Comparison of ENCODE assay signal across 8 cellular contexts in the genomic region with DNA sequence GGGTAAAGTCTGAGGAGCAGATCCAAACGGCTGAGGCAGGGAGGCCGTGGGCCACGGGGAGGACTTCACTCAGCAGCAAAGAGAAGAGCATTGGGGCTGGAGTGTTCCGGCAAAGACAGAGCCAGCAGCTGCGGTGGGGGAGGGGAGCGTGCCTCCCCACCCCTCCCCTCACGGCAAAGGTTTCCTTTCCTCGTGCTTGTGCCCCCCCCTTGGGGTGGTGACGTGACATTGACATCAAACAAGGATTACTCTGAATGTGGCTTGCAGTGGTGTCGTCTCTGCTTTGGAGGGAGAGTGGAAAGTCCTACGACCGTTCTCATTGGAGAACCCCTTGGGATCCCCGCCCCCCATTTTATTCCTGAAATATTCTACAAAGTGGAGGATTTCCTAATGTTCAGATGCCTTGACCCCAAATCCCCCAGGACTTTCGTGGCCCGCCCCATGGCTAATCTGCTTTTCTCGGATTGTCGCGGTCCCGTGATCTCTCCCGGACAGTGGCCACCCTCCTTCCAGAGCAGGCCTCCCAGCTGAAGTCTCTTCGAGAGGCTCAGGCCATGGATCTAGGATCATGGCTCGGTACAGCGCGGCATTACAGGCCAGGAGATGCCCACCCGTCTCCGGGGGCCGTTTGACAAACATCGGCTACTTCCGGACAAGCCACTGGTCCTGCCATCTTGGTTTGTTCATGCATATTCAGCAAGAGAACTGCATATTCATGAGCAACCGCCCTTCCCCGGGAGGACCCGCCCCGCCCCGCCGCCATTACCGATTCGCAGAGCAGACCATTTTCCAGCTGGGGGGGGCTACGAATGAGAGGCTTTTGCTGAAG. TPM values are rescaled to one million over a fixed set of nuclear protein-coding genes. Genes with fewer than 3 reads are reported as not detected.
A peak's percentile ranks its signal among the peaks of the same experiment; 100 is the strongest.
DNase-seq lines count a peak whose midpoint lies in the region; ATAC-seq and TF ChIP-seq lines count a peak whose summit lies in the region.

No MANE protein-coding gene starts in this region.

- peaks cover 64% of the 10 kb centered on the region for H3K4me1 Mint-ChIP-seq in activated CD4-positive, alpha-beta memory T cell treated with anti-CD3 and anti-CD28 coated beads for 36 hours (ENCODE audit: low read depth)

- peak overlapping the region; percentile 80 for H3K4me2 ChIP-seq in BLaER1

- WGBS in liver, result under 1% methylated on average over 38 of the region's 38 CpGs

- no peaks in the 10 kb centered on the region for H3K9me3 ChIP-seq in BLaER1
- no peaks in the 10 kb centered on the region for H3K9me3 ChIP-seq in liver (ENCODE audit: control insufficient read depth in 4 of 4, low read length in 3 of 4)

- CTCF ChIA-PET in activated CD4-positive, alpha-beta memory T cell treated with anti-CD3 and anti-CD28 coated beads for 36 hours (lab: Charles Lee), result interaction anchor here (5.5 kb wide), 1 partner anchor 47 kb away, joined by 50 read pairs; the partner anchor contains the start of gene TMEM102

- H3K4me3 ChIP-seq in BLaER1, result peak overlapping the region; percentile 72
- H3K4me3 ChIP-seq in liver (ENCODE audit: low read depth in 1 of 3, low read length in 3 of 3), result peak overlapping the region; percentile 76 to 85 (median 80)

- H3K4me1 ChIP-seq in BLaER1, result peaks cover 66% of the 10 kb centered on the region
- peaks cover 11 to 45% (median 32%) of the 10 kb centered on the region in 4 donors for H3K4me1 ChIP-seq in liver (ENCODE audit: control insufficient read depth in 4 of 4, insufficient read depth in 4 of 4, low read length in 3 of 4)

- H3K36me3 ChIP-seq in BLaER1 (peaks cover 12% of the 10 kb centered on the region), liver (ENCODE audit: control insufficient read depth in 4 of 4, insufficient read depth in 3 of 4, low read depth in 1 of 4, low read length in 3 of 4) (no peaks in the 10 kb centered on the region)

- H3K27me3 Mint-ChIP-seq in activated CD4-positive, alpha-beta memory T cell treated with anti-CD3 and anti-CD28 coated beads for 36 hours, result no peaks in the 10 kb centered on the region

- H3K27me3 ChIP-seq in BLaER1, result no peaks in the 10 kb centered on the region
- H3K27me3 ChIP-seq in liver (ENCODE audit: control insufficient read depth in 4 of 4, insufficient read depth in 4 of 4, low read length in 3 of 4), result no peaks in the 10 kb centered on the region

- TF ChIP-seq RAD21 in liver (IDR thresholded peaks at IDR 0.05), result no peak

- H3K9ac ChIP-seq in BLaER1, result peak overlapping the region; percentile 99
- peak overlapping the region; percentile 83 to 96 for H3K9ac ChIP-seq in liver (ENCODE audit: low read depth in 1 of 2, low read length in 2 of 2)

- H4K20me1 ChIP-seq in BLaER1, result peaks cover 41% of the 10 kb centered on the region

- H3K36me3 Mint-ChIP-seq in activated CD4-positive, alpha-beta memory T cell treated with anti-CD3 and anti-CD28 coated beads for 36 hours, result peaks cover 28% of the 10 kb centered on the region

- ATAC-seq in GM19438 (IDR thresholded peaks at IDR 0.05; ENCODE audit: low read depth, unreplicated experiment), result peak; percentile 30

- H3K9me3 Mint-ChIP-seq in activated CD4-positive, alpha-beta memory T cell treated with anti-CD3 and anti-CD28 coated beads for 36 hours, result no peaks in the 10 kb centered on the region

- peak overlapping the region; percentile 98 for H3K4me3 Mint-ChIP-seq in activated CD4-positive, alpha-beta memory T cell treated with anti-CD3 and anti-CD28 coated beads for 36 hours

- no peak for TF ChIP-seq CTCF in liver (IDR thresholded peaks at IDR 0.05; ENCODE audit: low read depth, low read length, missing input control)

- intact Hi-C loops in activated CD4-positive, alpha-beta memory T cell treated with anti-CD3 and anti-CD28 coated beads for 36 hours (cut with micrococcal nuclease), result loop anchor here (1.0 to 5.0 kb wide), 12 partner anchors 28 to 352 kb away; partner anchors contain the start of genes EIF5A, KCTD11, NEURL4 and PHF23

- H3K27ac Mint-ChIP-seq in activated CD4-positive, alpha-beta memory T cell treated with anti-CD3 and anti-CD28 coated beads for 36 hours, result peak overlapping the region; percentile 100

- H3K27ac ChIP-seq in BLaER1, result peak overlapping the region; percentile 100
- peak overlapping the region; percentile 98 to 99 for H3K27ac ChIP-seq in liver (ENCODE audit: low read depth in 1 of 2, low read length in 2 of 2)

- peak; percentile 93 for DNase-seq in HK-2 (ENCODE audit: unreplicated experiment)
- peak; percentile 98 for DNase-seq in NCI-H82 (lab: John Stamatoyannopoulos, UW)
- peak; percentile 96 for DNase-seq in activated CD4-positive, alpha-beta memory T cell treated with anti-CD3 and anti-CD28 coated beads for 36 hours
- peak; percentile 81 to 92 for DNase-seq in dermis microvascular lymphatic vessel endothelial cell (ENCODE audit: low read depth in 2 of 2)
- peak; percentile 88 to 91 for DNase-seq in stimulated activated CD4-positive, alpha-beta T cell treated with anti-CD3 and anti-CD28 coated beads, Interleukin-2, amount 100 ng/mL, for 48 hours

- POLR2A ChIA-PET in activated CD4-positive, alpha-beta memory T cell treated with anti-CD3 and anti-CD28 coated beads for 36 hours (lab: Charles Lee), result interaction anchor here (0.9 to 4.7 kb wide), 16 partner anchors 22 to 203 kb away, joined by 3 to 25 read pairs (median 4); partner anchors contain the start of genes MPDU1, PLSCR3, SENP3 and TMEM102

TF ChIP-seq in liver, 16 proteins besides CTCF, POLR2A, EP300 and RAD21:
- TF ChIP-seq YY1 (IDR thresholded peaks at IDR 0.05) (peak; percentile 99), NR2F2 (IDR thresholded peaks at IDR 0.05) (peak; percentile 45), TAF1 (conservative IDR thresholded peaks at IDR 0.05) (no peak)
TF ChIP-seq in liver: peak in this region for 2.

RNA-seq across cellular contexts. Expression of gene POLR2A, which starts 0.7 kb away (rescaled TPM):
- total RNA-seq in activated CD4-positive, alpha-beta memory T cell treated with anti-CD3 and anti-CD28 coated beads for 36 hours, result 100 to 1,000 TPM; 180 to 187 TPM
- 56.5 and 87.0 TPM in 2 replicates for total RNA-seq in dermis microvascular lymphatic vessel endothelial cell
- total RNA-seq in liver, result 10 to 100 TPM; 53.5 to 54.4 TPM
- 10 to 100 TPM; 13.3 to 16.2 TPM for polyA plus RNA-seq in liver

RNA-seq across cellular contexts. Expression of gene SLC35G6, which starts 2.2 kb away (rescaled TPM):
- total RNA-seq in activated CD4-positive, alpha-beta memory T cell treated with anti-CD3 and anti-CD28 coated beads for 36 hours, result not detected
- total RNA-seq in dermis microvascular lymphatic vessel endothelial cell, result not detected in 2 replicates
- total RNA-seq in liver, result not detected
- not detected for polyA plus RNA-seq in liver

RNA-seq across cellular contexts. Expression of gene ZBTB4, which starts 4.0 kb away (rescaled TPM):
- 10 to 100 TPM; 16.5 to 16.7 TPM for total RNA-seq in activated CD4-positive, alpha-beta memory T cell treated with anti-CD3 and anti-CD28 coated beads for 36 hours
- 6.7 and 11.3 TPM in 2 replicates for total RNA-seq in dermis microvascular lymphatic vessel endothelial cell
- total RNA-seq in liver, result 1 to 10 TPM; 4.6 to 6.0 TPM
- 1 to 10 TPM; 1.5 to 5.7 TPM for polyA plus RNA-seq in liver

RNA-seq across cellular contexts. Expression of gene CHRNB1, which starts 38.6 kb away (rescaled TPM):
- 1 to 10 TPM; 7.7 to 8.5 TPM for total RNA-seq in activated CD4-positive, alpha-beta memory T cell treated with anti-CD3 and anti-CD28 coated beads for 36 hours
- total RNA-seq in dermis microvascular lymphatic vessel endothelial cell, result 7.2 and 10.0 TPM in 2 replicates
- 1 to 10 TPM; 4.2 to 7.4 TPM for total RNA-seq in liver
- 10 to 100 TPM in 1 of 2 donors, 1 to 10 TPM in 1; 7.0 to 11.5 TPM for polyA plus RNA-seq in liver

RNA-seq across cellular contexts. Expression of gene FGF11, which starts 44.1 kb away (rescaled TPM):
- 1 to 10 TPM; 1.0 to 2.1 TPM for total RNA-seq in activated CD4-positive, alpha-beta memory T cell treated with anti-CD3 and anti-CD28 coated beads for 36 hours
- total RNA-seq in dermis microvascular lymphatic vessel endothelial cell (0.13 and 0.38 TPM in 2 replicates), liver (under 1 TPM; 0.19 to 0.25 TPM)
- polyA plus RNA-seq in liver, result under 1 TPM; 0.17 to 0.21 TPM

Comparison
In these comparisons a context has a peak if more than half of its experiments do, and no peak if none do; other contexts are left out.
1. Peak in every context shown above with its lines: DNase-seq, ATAC-seq, H3K4me3 ChIP-seq and H3K27ac ChIP-seq.